ENCODE assay signal across 8 cellular contexts in the genomic region with DNA sequence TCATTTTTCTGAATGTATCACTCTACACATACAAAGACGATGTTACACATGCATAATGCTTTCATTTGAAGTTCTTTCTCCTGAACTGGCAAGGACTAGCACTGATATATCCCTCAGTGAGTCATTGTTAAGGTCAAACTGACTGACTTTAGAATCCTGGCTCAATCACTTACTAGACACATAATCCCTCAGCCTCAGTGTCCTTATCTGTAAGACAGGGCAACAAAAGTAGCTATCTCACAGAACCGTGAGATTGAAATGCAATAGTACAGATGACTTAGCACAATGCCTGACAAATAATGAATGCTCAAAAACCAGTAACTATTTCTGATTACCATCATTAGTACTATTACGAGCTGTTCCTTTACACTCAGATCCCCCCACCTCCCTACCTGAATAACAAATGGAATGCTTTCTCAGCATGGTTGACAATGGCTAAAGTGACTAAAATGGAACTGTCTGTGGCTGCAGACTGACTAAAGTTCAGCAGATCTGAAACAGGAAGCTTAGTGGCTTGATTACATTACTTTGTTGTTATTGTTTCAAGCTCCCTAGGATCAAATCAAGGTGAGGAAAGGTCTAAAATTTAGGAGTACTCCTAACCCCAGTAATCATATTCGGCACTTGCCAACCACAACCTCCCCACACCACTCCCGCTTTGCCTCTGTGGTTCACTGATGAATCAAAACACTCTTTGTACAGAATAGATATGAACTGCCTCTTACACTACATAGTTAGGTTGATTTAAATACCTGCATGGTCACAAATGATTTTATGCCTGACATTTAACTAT. TPM values are rescaled to one million over a fixed set of nuclear protein-coding genes. Genes with fewer than 3 reads are reported as not detected.
A peak's percentile ranks its signal among the peaks of the same experiment; 100 is the strongest.
DNase-seq lines count a peak whose midpoint lies in the region; ATAC-seq and TF ChIP-seq lines count a peak whose summit lies in the region.

No MANE protein-coding gene starts in this region.

- H3K27me3 Mint-ChIP-seq in activated T-cell treated with anti-CD3 and anti-CD28 coated beads, Interleukin-2, amount 50 U/mL, for 24 hours = no peaks in the 10 kb centered on the region
- H3K27me3 Mint-ChIP-seq in activated CD8-positive, alpha-beta T cell treated with anti-CD3 and anti-CD28 coated beads for 36 hours = no peaks in the 10 kb centered on the region
- no peaks in the 10 kb centered on the region for H3K27me3 Mint-ChIP-seq in nephron progenitor cell (ENCODE audit: low read depth, poor library complexity)

- no peak overlapping the region for H3K4me3 Mint-ChIP-seq in activated T-cell treated with anti-CD3 and anti-CD28 coated beads, Interleukin-2, amount 50 U/mL, for 24 hours
- no peak overlapping the region for H3K4me3 Mint-ChIP-seq in activated CD8-positive, alpha-beta T cell treated with anti-CD3 and anti-CD28 coated beads for 36 hours
- H3K4me3 Mint-ChIP-seq in nephron progenitor cell = no peak overlapping the region

- H3K27ac Mint-ChIP-seq in activated T-cell treated with anti-CD3 and anti-CD28 coated beads, Interleukin-2, amount 50 U/mL, for 24 hours = peak overlapping the region; percentile 9
- H3K27ac Mint-ChIP-seq in activated CD8-positive, alpha-beta T cell treated with anti-CD3 and anti-CD28 coated beads for 36 hours = peak overlapping the region; percentile 31
- peak overlapping the region; percentile 11 for H3K27ac Mint-ChIP-seq in nephron progenitor cell

- peaks cover 12% of the 10 kb centered on the region for H3K4me1 Mint-ChIP-seq in activated T-cell treated with anti-CD3 and anti-CD28 coated beads, Interleukin-2, amount 50 U/mL, for 24 hours (ENCODE audit: low read depth)
- H3K4me1 Mint-ChIP-seq in activated CD8-positive, alpha-beta T cell treated with anti-CD3 and anti-CD28 coated beads for 36 hours (ENCODE audit: low read depth) = peaks cover 16% of the 10 kb centered on the region
- no peaks in the 10 kb centered on the region for H3K4me1 Mint-ChIP-seq in nephron progenitor cell

- H3K9me3 Mint-ChIP-seq in activated T-cell treated with anti-CD3 and anti-CD28 coated beads, Interleukin-2, amount 50 U/mL, for 24 hours = no peaks in the 10 kb centered on the region
- no peaks in the 10 kb centered on the region for H3K9me3 Mint-ChIP-seq in activated CD8-positive, alpha-beta T cell treated with anti-CD3 and anti-CD28 coated beads for 36 hours
- no peaks in the 10 kb centered on the region for H3K9me3 Mint-ChIP-seq in nephron progenitor cell

- CTCF ChIA-PET in activated CD8-positive, alpha-beta T cell treated with anti-CD3 and anti-CD28 coated beads for 36 hours (lab: Charles Lee) = interaction anchor here (1.4 kb wide), 1 partner anchor 14 kb away, joined by 4 read pairs; no protein-coding TSS in a partner anchor

- DNase-seq in activated T-cell treated with anti-CD3 and anti-CD28 coated beads, Interleukin-2, amount 50 U/mL, for 24 hours = no peak
- DNase-seq in activated T-cell treated with anti-CD3 and anti-CD28 coated beads for 4 hours (no peak), nephron progenitor cell (no peak), midbrain (lab: John Stamatoyannopoulos, UW) (no peak), DMS53 treated with DMSO at 0.1 percent for 48 hours (lab: John Stamatoyannopoulos, UW; ENCODE audit: unreplicated experiment) (no peak), NCI-H524 (lab: John Stamatoyannopoulos, UW) (no peak)
- DNase-seq in activated CD8-positive, alpha-beta T cell treated with anti-CD3 and anti-CD28 coated beads for 36 hours = peak; percentile 63

- intact Hi-C loops in activated CD8-positive, alpha-beta T cell treated with anti-CD3 and anti-CD28 coated beads for 36 hours (cut with micrococcal nuclease) = no loop called here

- TF ChIP-seq CTCF in activated CD8-positive, alpha-beta T cell treated with anti-CD3 and anti-CD28 coated beads for 36 hours (IDR thresholded peaks at IDR 0.05) = no peak
- no peak for TF ChIP-seq CTCF in nephron progenitor cell (IDR thresholded peaks at IDR 0.05)

- peaks cover 50% of the 10 kb centered on the region for H3K36me3 Mint-ChIP-seq in activated T-cell treated with anti-CD3 and anti-CD28 coated beads, Interleukin-2, amount 50 U/mL, for 24 hours (ENCODE audit: low read depth)
- peaks cover 11% of the 10 kb centered on the region for H3K36me3 Mint-ChIP-seq in activated CD8-positive, alpha-beta T cell treated with anti-CD3 and anti-CD28 coated beads for 36 hours (ENCODE audit: low read depth)
- peaks cover 37% of the 10 kb centered on the region for H3K36me3 Mint-ChIP-seq in nephron progenitor cell (ENCODE audit: low read depth)

- POLR2A ChIA-PET in activated CD8-positive, alpha-beta T cell treated with anti-CD3 and anti-CD28 coated beads for 36 hours (lab: Charles Lee) = no interaction called here

- ATAC-seq in HG02884 (IDR thresholded peaks at IDR 0.05; ENCODE audit: unreplicated experiment) = peak; percentile 79
- peak; percentile 70 for ATAC-seq in activated CD8-positive, alpha-beta T cell treated with anti-CD3 and anti-CD28 coated beads for 36 hours

RNA-seq across cellular contexts. Expression of a gene that starts 35.8 kb away (rescaled TPM):
- total RNA-seq in activated CD8-positive, alpha-beta T cell treated with anti-CD3 and anti-CD28 coated beads for 36 hours = under 1 TPM; 0.34 to 0.41 TPM

RNA-seq across cellular contexts. Expression of a gene that starts 40.9 kb away (rescaled TPM):
- total RNA-seq in activated CD8-positive, alpha-beta T cell treated with anti-CD3 and anti-CD28 coated beads for 36 hours = 10 to 100 TPM; 13.0 to 13.3 TPM
